8 cellular contexts compared by ENCODE assay signal in genomic region chr13:101258071-101258470, GRCh38.
DNase-seq lines count a peak whose midpoint lies in the region; ATAC-seq and TF ChIP-seq lines count a peak whose summit lies in the region.

No MANE protein-coding gene starts in this region.

- no peak overlapping the region for H3K27ac ChIP-seq in coronary artery

- TF ChIP-seq CTCF in GM20000 (IDR thresholded peaks at IDR 0.05; ENCODE audit: extremely low read depth, missing control alignments) (no peak), epithelial cell of esophagus (IDR thresholded peaks at IDR 0.05; ENCODE audit: insufficient read depth, low read depth, low read length, missing control alignments) (no peak), coronary artery (IDR thresholded peaks at IDR 0.05) (no peak)

- peak; percentile 96 for ATAC-seq in HG03457 (IDR thresholded peaks at IDR 0.05; ENCODE audit: unreplicated experiment)

- peak; percentile 55 for DNase-seq in DMS79 treated with DMSO at 0.1 percent for 48 hours (lab: John Stamatoyannopoulos, UW)
- DNase-seq in GM20000 (ENCODE audit: low spot score), result peak; percentile 12
- DNase-seq in SK-MEL-5 (ENCODE audit: low read depth, low spot score), result peak; percentile 35
- peak; percentile 64 for DNase-seq in epithelial cell of esophagus (ENCODE audit: low read depth)
- peak; percentile 4 to 30 for DNase-seq in stimulated activated CD4-positive, alpha-beta T cell treated with anti-CD3 and anti-CD28 coated beads, Interleukin-4, amount 100 ng/mL, for 4 hours
- no peak for DNase-seq in coronary artery (ENCODE audit: low spot score)
- no peak for DNase-seq in NCI-H526 (lab: John Stamatoyannopoulos, UW)

- H3K4me3 ChIP-seq in epithelial cell of esophagus (ENCODE audit: low read length) (no peak overlapping the region), coronary artery (no peak overlapping the region)

- in situ Hi-C loops in SK-MEL-5 (cut with HindIII; ENCODE audit: low pct_unique_long_range_greater_than_20kb, low sequenced_read_pairs), result no loop called here

Comparison
In these comparisons a context has a peak if more than half of its experiments do, and no peak if none do; other contexts are left out.
1. DNase-seq: peak in DMS79 treated with DMSO at 0.1 percent for 48 hours (single experiment), GM20000 (single experiment), SK-MEL-5 (single experiment), epithelial cell of esophagus (single experiment) and stimulated activated CD4-positive, alpha-beta T cell treated with anti-CD3 and anti-CD28 coated beads, Interleukin-4, amount 100 ng/mL, for 4 hours (2 of 2); none in coronary artery (single experiment) and NCI-H526 (0 of 2).